In the genomic region with DNA sequence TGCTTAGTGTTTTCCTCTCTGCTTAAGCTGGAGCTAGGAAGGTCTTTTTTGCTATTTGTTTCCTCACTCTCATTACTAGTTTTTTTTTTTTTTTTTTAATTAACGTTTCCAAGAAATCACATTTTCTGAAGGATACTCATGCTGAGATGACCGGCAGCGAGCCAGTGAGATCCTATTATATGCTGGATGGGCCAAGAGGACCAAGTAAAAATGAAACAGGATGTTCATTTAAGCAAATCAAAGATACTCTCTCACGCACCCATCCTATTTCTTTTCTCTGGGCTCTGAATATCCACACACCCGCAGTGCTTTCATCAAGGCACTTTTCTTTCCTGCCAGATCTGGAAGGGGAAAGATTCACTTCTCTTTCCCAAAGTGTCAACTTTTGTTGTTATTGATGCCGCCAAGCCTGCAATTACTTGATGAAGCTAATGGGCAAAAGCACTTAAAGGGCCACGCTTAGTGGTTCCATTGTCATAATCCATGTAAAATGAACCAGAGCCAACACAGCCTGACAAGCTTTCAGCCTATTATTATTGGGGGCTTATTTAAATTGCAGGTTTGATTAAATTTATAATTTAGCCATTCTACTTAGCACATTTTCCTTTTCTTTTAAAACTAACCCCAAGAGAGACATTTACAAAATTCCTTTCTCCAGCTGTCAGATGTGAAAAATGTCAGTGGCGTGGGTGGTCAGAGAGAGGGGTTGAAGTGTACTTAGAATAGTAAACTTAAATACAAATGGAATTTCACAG, we compare ENCODE assay signal across 1 cellular context.
TF ChIP-seq lines count a peak whose summit lies in the region.

No MANE protein-coding gene starts in this region.

TF ChIP-seq in SK-N-SH, 30 proteins besides CTCF, POLR2A, EP300 and RAD21:
- no peak for TF ChIP-seq TCF12 (IDR thresholded peaks at IDR 0.05)
- TF ChIP-seq RXRA (IDR thresholded peaks at IDR 0.05; ENCODE audit: borderline replicate concordance, low read depth) = no peak
- TF ChIP-seq FOSL2 (IDR thresholded peaks at IDR 0.05; ENCODE audit: borderline replicate concordance, low read depth) = no peak
- TF ChIP-seq ELF1 (IDR thresholded peaks at IDR 0.05) = no peak
- no peak for TF ChIP-seq FOXJ3 (CRISPR knock-in tag; IDR thresholded peaks at IDR 0.05)
- no peak for TF ChIP-seq GABPA (IDR thresholded peaks at IDR 0.05; ENCODE audit: low read depth)
- TF ChIP-seq JUND (IDR thresholded peaks at IDR 0.05) = no peak
- TF ChIP-seq, protein P1, sequence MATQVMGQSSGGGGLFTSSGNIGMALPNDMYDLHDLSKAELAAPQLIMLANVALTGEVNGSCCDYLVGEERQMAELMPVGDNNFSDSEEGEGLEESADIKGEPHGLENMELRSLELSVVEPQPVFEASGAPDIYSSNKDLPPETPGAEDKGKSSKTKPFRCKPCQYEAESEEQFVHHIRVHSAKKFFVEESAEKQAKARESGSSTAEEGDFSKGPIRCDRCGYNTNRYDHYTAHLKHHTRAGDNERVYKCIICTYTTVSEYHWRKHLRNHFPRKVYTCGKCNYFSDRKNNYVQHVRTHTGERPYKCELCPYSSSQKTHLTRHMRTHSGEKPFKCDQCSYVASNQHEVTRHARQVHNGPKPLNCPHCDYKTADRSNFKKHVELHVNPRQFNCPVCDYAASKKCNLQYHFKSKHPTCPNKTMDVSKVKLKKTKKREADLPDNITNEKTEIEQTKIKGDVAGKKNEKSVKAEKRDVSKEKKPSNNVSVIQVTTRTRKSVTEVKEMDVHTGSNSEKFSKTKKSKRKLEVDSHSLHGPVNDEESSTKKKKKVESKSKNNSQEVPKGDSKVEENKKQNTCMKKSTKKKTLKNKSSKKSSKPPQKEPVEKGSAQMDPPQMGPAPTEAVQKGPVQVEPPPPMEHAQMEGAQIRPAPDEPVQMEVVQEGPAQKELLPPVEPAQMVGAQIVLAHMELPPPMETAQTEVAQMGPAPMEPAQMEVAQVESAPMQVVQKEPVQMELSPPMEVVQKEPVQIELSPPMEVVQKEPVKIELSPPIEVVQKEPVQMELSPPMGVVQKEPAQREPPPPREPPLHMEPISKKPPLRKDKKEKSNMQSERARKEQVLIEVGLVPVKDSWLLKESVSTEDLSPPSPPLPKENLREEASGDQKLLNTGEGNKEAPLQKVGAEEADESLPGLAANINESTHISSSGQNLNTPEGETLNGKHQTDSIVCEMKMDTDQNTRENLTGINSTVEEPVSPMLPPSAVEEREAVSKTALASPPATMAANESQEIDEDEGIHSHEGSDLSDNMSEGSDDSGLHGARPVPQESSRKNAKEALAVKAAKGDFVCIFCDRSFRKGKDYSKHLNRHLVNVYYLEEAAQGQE (IDR thresholded peaks at IDR 0.05; ENCODE audit: low read depth, low read length) = no peak
- TF ChIP-seq, protein P2, sequence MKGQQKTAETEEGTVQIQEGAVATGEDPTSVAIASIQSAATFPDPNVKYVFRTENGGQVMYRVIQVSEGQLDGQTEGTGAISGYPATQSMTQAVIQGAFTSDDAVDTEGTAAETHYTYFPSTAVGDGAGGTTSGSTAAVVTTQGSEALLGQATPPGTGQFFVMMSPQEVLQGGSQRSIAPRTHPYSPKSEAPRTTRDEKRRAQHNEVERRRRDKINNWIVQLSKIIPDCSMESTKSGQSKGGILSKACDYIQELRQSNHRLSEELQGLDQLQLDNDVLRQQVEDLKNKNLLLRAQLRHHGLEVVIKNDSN (IDR thresholded peaks at IDR 0.05; ENCODE audit: borderline replicate concordance, low read depth) = no peak
